Comparison of ENCODE assay signal across 15 cellular contexts in the genomic region with DNA sequence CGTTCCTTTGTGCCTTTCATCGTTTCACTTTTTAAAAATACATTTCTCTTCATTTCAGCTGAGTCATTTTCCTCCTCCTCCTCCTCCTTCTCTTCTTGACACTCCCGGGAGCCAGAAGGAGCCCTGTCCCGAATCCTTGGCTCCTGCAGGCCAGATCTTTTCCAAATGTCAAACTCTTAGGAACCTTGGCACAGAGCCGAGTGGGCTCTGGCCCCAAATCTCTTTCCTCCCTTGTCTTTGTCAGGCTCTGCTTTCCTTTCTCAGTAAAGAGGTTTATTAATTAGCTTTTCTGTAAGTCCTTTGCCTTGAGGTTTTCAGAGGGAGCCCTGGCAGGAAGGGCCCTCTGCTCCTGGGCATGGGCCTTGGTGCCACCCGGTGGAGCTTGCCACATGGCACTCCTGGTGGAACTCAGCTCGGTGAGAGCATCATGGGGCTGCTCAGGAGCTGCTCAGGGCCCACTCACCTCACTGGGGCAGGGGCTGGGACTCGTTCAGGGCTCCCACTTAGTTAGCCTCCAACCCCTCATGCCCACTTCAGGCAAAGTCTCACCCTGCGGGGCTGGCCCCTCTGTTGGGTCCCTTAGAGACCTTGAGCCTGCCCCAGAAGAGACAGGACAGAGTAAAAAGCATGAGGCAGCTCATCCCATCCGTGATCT. TPM values are rescaled to one million over a fixed set of nuclear protein-coding genes. Genes with fewer than 3 reads are reported as not detected.
DNase-seq lines count a peak whose midpoint lies in the region; ATAC-seq, FAIRE-seq and TF ChIP-seq lines count a peak whose summit lies in the region.
"Had no signal": no experiment of that assay in that cellular context is flagged by ENCODE, and none has a peak within 500 bp of the region (broad histone marks: within the 10 kb centered on the region; RNA-seq: fewer than 3 reads in every experiment).

No MANE protein-coding gene starts in this region.

- BruUV-seq in K562 (replicated peaks; lab: Mats Ljungman, UMichigan): no TSS peak

- H3K4me1 ChIP-seq in K562 (replicated peaks in 1 of 2; ENCODE audit: control insufficient read depth in 2 of 2, insufficient read depth in 2 of 2, low read length in 2 of 2) (peaks cover 8 to 26% of the 10 kb centered on the region in 2 experiments; a peak in 3 of 5 replicates), sigmoid colon (peaks cover 0 to 38% (median 32%) of the 10 kb centered on the region in 4 donors), Karpas-422 (ENCODE audit: low read length) (no peaks in the 10 kb centered on the region)

- H3K27me3 Mint-ChIP-seq in activated T-cell treated with anti-CD3 and anti-CD28 coated beads, Interleukin-2, amount 50 U/mL, for 4 hours (ENCODE audit: low read depth): peaks cover 58% of the 10 kb centered on the region

- H3K36me3 ChIP-seq in K562 (ENCODE audit: control insufficient read depth, insufficient read depth, low read length) (peaks cover 3% of the 10 kb centered on the region; the same call in 1 of the 3 replicates), sigmoid colon (no peaks in the 10 kb centered on the region), Karpas-422 (ENCODE audit: insufficient read depth, low read length) (no peaks in the 10 kb centered on the region)

- no peaks in the 10 kb centered on the region for H3K9me3 ChIP-seq in K562 (replicated peaks; ENCODE audit: control insufficient read depth, insufficient read depth, low read depth, low read length)
- H3K9me3 ChIP-seq in sigmoid colon: no peaks in the 10 kb centered on the region
- no peaks in the 10 kb centered on the region for H3K9me3 ChIP-seq in Karpas-422 (ENCODE audit: low read length)

- H3K27ac ChIP-seq in K562 (ENCODE audit: extremely low read depth, low read depth, low read length) (no peak overlapping the region; the same call in 2 of the 3 replicates), sigmoid colon (peak overlapping the region; percentile 72 to 84 (median 76)), Karpas-422 (ENCODE audit: low read length) (no peak overlapping the region)

- intact Hi-C loops in K562 (cut with micrococcal nuclease) (no loop called here), sigmoid colon (cut with DNase I) (loop anchor here (10.0 kb wide), 1 partner anchor 574 kb away; the partner anchor contains the start of gene CPEB4)

- TF ChIP-seq POLR2A in K562 (conservative IDR thresholded peaks at IDR 0.05) (no peak), sigmoid colon (IDR thresholded peaks at IDR 0.05) (no peak)

- H3K9ac ChIP-seq in K562 (ENCODE audit: insufficient read depth in 1 of 2, low read depth in 2 of 2, low read length in 2 of 2) (peak overlapping the region in 1 of 2 experiments; percentile 68; a peak in 1 of 4 replicates), Karpas-422 (ENCODE audit: low read length) (no peak overlapping the region)

- peaks cover 7% of the 10 kb centered on the region for H3K9me3 Mint-ChIP-seq in activated T-cell treated with anti-CD3 and anti-CD28 coated beads, Interleukin-2, amount 50 U/mL, for 4 hours

- CTCF ChIA-PET in K562 (lab: Yijun Ruan, JAX; ENCODE audit: low intra/inter-chr PET ratio): no interaction called here

- TF ChIP-seq CTCF in K562 (IDR thresholded peaks at IDR 0.05 in 2 of 3, conservative IDR thresholded peaks at IDR 0.05 in 1 of 3; ENCODE audit: insufficient read depth in 2 of 3, low read depth in 1 of 3, low read length in 3 of 3): no peak
- no peak for TF ChIP-seq CTCF in sigmoid colon (IDR thresholded peaks at IDR 0.05)
- TF ChIP-seq CTCF in GM20000 (IDR thresholded peaks at IDR 0.05; ENCODE audit: extremely low read depth, missing control alignments): no peak

- TF ChIP-seq EP300 in K562 (IDR thresholded peaks at IDR 0.05; ENCODE audit: low read length): no peak
- TF ChIP-seq EP300 in sigmoid colon (IDR thresholded peaks at IDR 0.05): no peak

- no peaks in the 10 kb centered on the region for H3K4me1 Mint-ChIP-seq in activated T-cell treated with anti-CD3 and anti-CD28 coated beads, Interleukin-2, amount 50 U/mL, for 4 hours (ENCODE audit: low read depth)
- H3K4me1 Mint-ChIP-seq: memory B cell; stimulated activated effector memory CD8-positive, alpha-beta T cell treated with anti-CD3 and anti-CD28 coated beads, Interleukin-12 subunit alpha, Interleukin-12 subunit beta, amount 100 ng/mL, for 72 hours had no signal

- ATAC-seq in K562: no peak
- no peak for ATAC-seq in activated T-cell treated with anti-CD3 and anti-CD28 coated beads, Interleukin-2, amount 50 U/mL, for 4 hours
- ATAC-seq: stimulated activated effector memory CD8-positive, alpha-beta T cell treated with anti-CD3 and anti-CD28 coated beads, Interleukin-12 subunit alpha, Interleukin-12 subunit beta, amount 100 ng/mL, for 72 hours had no signal

- H3K79me2 ChIP-seq in K562 (ENCODE audit: control insufficient read depth, insufficient read depth, low read length) (no peaks in the 10 kb centered on the region), Karpas-422 (ENCODE audit: low read length) (no peaks in the 10 kb centered on the region)

- H3K36me3 Mint-ChIP-seq in activated T-cell treated with anti-CD3 and anti-CD28 coated beads, Interleukin-2, amount 50 U/mL, for 4 hours (ENCODE audit: insufficient read depth): no peaks in the 10 kb centered on the region
- H3K36me3 Mint-ChIP-seq: CD14-positive monocyte; memory B cell; stimulated activated effector memory CD8-positive, alpha-beta T cell treated with anti-CD3 and anti-CD28 coated beads, Interleukin-12 subunit alpha, Interleukin-12 subunit beta, amount 100 ng/mL, for 72 hours had no signal

- H3K27me3 ChIP-seq in K562 (ENCODE audit: control insufficient read depth in 2 of 2, insufficient read depth in 2 of 2, low read length in 2 of 2) (no peaks in the 10 kb centered on the region), sigmoid colon (no peaks in the 10 kb centered on the region), Karpas-422 (ENCODE audit: low read length) (no peaks in the 10 kb centered on the region)

- DNase-seq in Ammon's horn (ENCODE audit: low spot score) (peak; percentile 62), K562 (ENCODE audit: extremely low read depth in 1 of 4, low spot score in 3 of 4) (no peak), hypothalamus (lab: John Stamatoyannopoulos, UW) (peak in 28 of 51 donors; percentile 15 to 77 (median 44)), sigmoid colon (peak; percentile 87), GM19239 (ENCODE audit: insufficient read length, low spot score) (no peak), GM20000 (ENCODE audit: low spot score) (no peak), Karpas-422 (no peak)
- no peak for DNase-seq in activated T-cell treated with anti-CD3 and anti-CD28 coated beads, Interleukin-2, amount 50 U/mL, for 4 hours
- DNase-seq: activated CD8-positive, alpha-beta memory T cell treated with anti-CD3 and anti-CD28 coated beads, Interleukin-2, amount 50 U/mL, for 4 hours; NCI-H1694 had no signal

- H4K20me1 ChIP-seq in K562 (replicated peaks; ENCODE audit: control insufficient read depth, insufficient read depth, low read length) (no peaks in the 10 kb centered on the region), Karpas-422 (ENCODE audit: insufficient read depth, low read depth, low read length) (no peaks in the 10 kb centered on the region)

- no peak overlapping the region for H3K4me3 Mint-ChIP-seq in activated T-cell treated with anti-CD3 and anti-CD28 coated beads, Interleukin-2, amount 50 U/mL, for 4 hours
- H3K4me3 Mint-ChIP-seq: memory B cell; stimulated activated effector memory CD8-positive, alpha-beta T cell treated with anti-CD3 and anti-CD28 coated beads, Interleukin-12 subunit alpha, Interleukin-12 subunit beta, amount 100 ng/mL, for 72 hours had no signal

- FAIRE-seq in K562 (lab: Jason Lieb, UNC) (no peak), GM19239 (lab: Jason Lieb, UNC) (no peak)
- FAIRE-seq: bronchial epithelial cell, frontal cortex had no signal

- H3K4me3 ChIP-seq in K562 (no peak overlapping the region), sigmoid colon (no peak overlapping the region), Karpas-422 (ENCODE audit: low read length) (no peak overlapping the region)

- in situ Hi-C loops in K562 (cut with MboI): no loop called here

- POLR2A ChIA-PET in K562 (lab: Yijun Ruan, JAX): interaction anchor here (0.7 to 2.3 kb wide), 5 partner anchors 10 to 453 kb away, joined by 3 to 18 read pairs (median 4); partner anchors contain the start of gene ATP6V0E1

- WGBS in K562 (ENCODE audit: insufficient coverage, low coverage, missing lambda C conversion rate): 29% methylated on average over 10 of the region's 10 CpGs
- 61% methylated on average over 10 of the region's 10 CpGs for WGBS in sigmoid colon, 2 donors

- H2AFZ ChIP-seq in K562 (ENCODE audit: low read depth, low read length) (peak overlapping the region; percentile 85), Karpas-422 (ENCODE audit: low read length) (no peak overlapping the region)

- no peaks in the 10 kb centered on the region for H3K9me1 ChIP-seq in K562 (ENCODE audit: control insufficient read depth, insufficient read depth, low read length)

- no peak for TF ChIP-seq RAD21 in K562 (CRISPR knock-in tag; conservative IDR thresholded peaks at IDR 0.05 in 1 of 2, IDR thresholded peaks at IDR 0.05 in 1 of 2)

- H3K4me2 ChIP-seq in K562 (ENCODE audit: insufficient read depth, low read length): no peak overlapping the region
- no peak overlapping the region for H3K4me2 ChIP-seq in Karpas-422 (ENCODE audit: low read depth, low read length, poor library complexity, severe bottlenecking)

- H3K9me2 ChIP-seq in Karpas-422 (replicated peaks; ENCODE audit: insufficient read depth, low read length): no peaks in the 10 kb centered on the region

RNA-seq across cellular contexts. Expression of gene STC2, which starts 17.2 kb away (rescaled TPM):
- 18.5 and 24.8 TPM in 2 replicates for total RNA-seq in K562 (2011; cell fraction: chromatin; rRNA removed; ENCODE audit: low replicate concordance)
- total RNA-seq in K562 (2011; cell fraction: nucleolus; rRNA removed): 30.9 and 40.0 TPM in 2 replicates
- 23.3 and 29.5 TPM in 2 replicates for total RNA-seq in K562 (2011; cell fraction: nucleoplasm; rRNA removed)
- total RNA-seq in K562 (2014; rRNA removed) (23.8 and 30.1 TPM in 2 replicates), K562 (2014; rRNA removed; fragmentation: Illumina TruSeq; extraction: Trizol) (6.5 and 7.4 TPM in 2 replicates), K562 (2015; rRNA removed; fragmentation: Illumina TruSeq; extraction: Trizol) (7.2 and 8.9 TPM in 2 replicates), K562 (2021) (19.2 and 21.8 TPM in 2 replicates), sigmoid colon (10 to 100 TPM in 3 of 4 donors, 1 to 10 TPM in 1; 9.9 to 40.7 (median 20.9) TPM)
- polyA plus RNA-seq in K562 (2011; rRNA removed) (4.3 and 4.7 TPM in 2 replicates), K562 (2014; fragmentation: Illumina TruSeq; extraction: Trizol) (11.4 and 16.1 TPM in 2 replicates), K562 (2014; fragmentation: Nextera tagmentation; extraction: Ambion mirVana) (under 1 TPM; 0.62 to 0.63 TPM), K562 (2014; rRNA removed) (25.6 and 31.7 TPM in 2 replicates), sigmoid colon (1 to 10 TPM in 1 of 3 donors, not detected in 2; 3.3 TPM)
- 1.9 and 4.0 TPM in 2 replicates for polyA plus RNA-seq in K562 (2011; cell fraction: cytosol; rRNA removed)
- 8.8 and 11.6 TPM in 2 replicates for polyA plus RNA-seq in K562 (2011; cell fraction: nucleus; rRNA removed)
- polyA plus RNA-seq in K562 (2012): 8.1 and 31.8 TPM in 2 replicates
- polyA minus RNA-seq in K562 (2011; rRNA and poly(A)+ RNA removed): 4.0 and 5.4 TPM in 2 replicates
- 3.7 and 4.5 TPM in 2 replicates for polyA minus RNA-seq in K562 (2011; cell fraction: cytosol; rRNA and poly(A)+ RNA removed)
- polyA minus RNA-seq in K562 (2011; cell fraction: nucleus; rRNA and poly(A)+ RNA removed): 16.7 and 17.5 TPM in 2 replicates
- 1 to 10 TPM; 3.2 to 7.1 (median 4.1) TPM for total RNA-seq in activated T-cell treated with anti-CD3 and anti-CD28 coated beads, Interleukin-2, amount 50 U/mL, for 4 hours
- not detected in 2 replicates for total RNA-seq in Karpas-422 (2014; rRNA removed; shearing (Covaris generic); ENCODE audit: low replicate concordance)
- polyA plus RNA-seq: CD14-positive monocyte had no signal

Comparison
In these comparisons a context has a peak if more than half of its experiments do, and no peak if none do; other contexts are left out.
1. DNase-seq: peak in Ammon's horn (single experiment), hypothalamus (28 of 51) and sigmoid colon (single experiment); none in K562 (0 of 4), activated T-cell treated with anti-CD3 and anti-CD28 coated beads, Interleukin-2, amount 50 U/mL, for 4 hours (single experiment), GM19239 (single experiment), GM20000 (single experiment) and Karpas-422 (single experiment).
2. H3K27ac ChIP-seq: peak in sigmoid colon (4 of 4); none in K562 (single experiment) and Karpas-422 (single experiment).